Comparison of ENCODE assay signal across 28 cellular contexts in the genomic region with DNA sequence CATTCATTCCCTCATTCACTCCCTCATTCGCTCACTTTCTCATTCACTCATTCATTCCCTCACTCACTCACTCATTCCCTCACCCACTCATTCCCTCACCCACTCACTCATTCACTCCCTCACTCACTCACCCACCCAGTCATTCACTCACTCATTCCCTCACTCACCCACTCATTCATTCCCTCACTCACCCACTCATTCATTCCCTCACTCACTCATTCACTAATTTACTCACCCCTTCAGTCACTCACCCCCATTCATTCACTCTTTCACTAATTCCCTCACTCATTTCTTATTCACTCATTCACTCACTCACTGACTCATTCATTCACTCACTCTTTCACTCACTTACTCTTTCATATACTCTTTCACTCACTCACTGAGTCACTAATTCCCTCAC.
"Had no signal": no experiment of that assay in that cellular context is flagged by ENCODE, and none has a peak within 500 bp of the region (broad histone marks: within the 10 kb centered on the region; RNA-seq: fewer than 3 reads in every experiment).

No MANE protein-coding gene starts in this region.

- H3K4me1 Mint-ChIP-seq: endodermal cell; naive B cell; naive thymus-derived CD8-positive, alpha-beta T cell had no signal

- H3K79me2 ChIP-seq: hepatocyte had no signal

- FAIRE-seq: endometrium, islet of Langerhans, keratinocyte had no signal

- DNase-seq: colonic mucosa; cortex of kidney; effector CD8-positive, alpha-beta T cell; effector memory CD8-positive, alpha-beta T cell; endodermal cell; erythroblast; esophagus squamous epithelium; foreskin fibroblast; foreskin melanocyte; gastrocnemius medialis; heart left ventricle; hypothalamus; left cardiac atrium; left lung; left ventricle myocardium superior; lower lobe of right lung; mesenchymal stem cell; mucosa of descending colon; naive B cell; naive thymus-derived CD8-positive, alpha-beta T cell had no signal

- H3K9me3 Mint-ChIP-seq: dendritic cell treated with granulocyte-macrophage colony-stimulating factor and Interleukin-4, amounts not matched to agents 40 ng/mL and 50 ng/mL, for 4 days; effector memory CD8-positive, alpha-beta T cell; mesothelial cell of epicardium had no signal

- H3K36me3 Mint-ChIP-seq: mesothelial cell of epicardium; naive B cell; naive thymus-derived CD8-positive, alpha-beta T cell had no signal

- H3K9me3 ChIP-seq: colonic mucosa, esophagus squamous epithelium, gastrocnemius medialis, heart left ventricle, left lung, lower lobe of right lung, mucosa of descending colon had no signal

- H3K4me3 Mint-ChIP-seq: dendritic cell treated with granulocyte-macrophage colony-stimulating factor and Interleukin-4, amounts not matched to agents 40 ng/mL and 50 ng/mL, for 4 days; effector memory CD8-positive, alpha-beta T cell; endodermal cell; mesothelial cell of epicardium; naive B cell; naive thymus-derived CD8-positive, alpha-beta T cell had no signal

- H3K36me3 ChIP-seq: colonic mucosa, esophagus squamous epithelium, gastrocnemius medialis, heart left ventricle, left lung, lower lobe of right lung had no signal

- H3K27ac ChIP-seq: colonic mucosa, epithelial cell of prostate, esophagus squamous epithelium, gastrocnemius medialis, hepatocyte, left lung, lower lobe of right lung had no signal

- H3K27ac Mint-ChIP-seq: dendritic cell treated with granulocyte-macrophage colony-stimulating factor and Interleukin-4, amounts not matched to agents 40 ng/mL and 50 ng/mL, for 4 days; effector memory CD8-positive, alpha-beta T cell; endodermal cell; mesothelial cell of epicardium; naive B cell; naive thymus-derived CD8-positive, alpha-beta T cell had no signal

- H2AFZ ChIP-seq: hepatocyte had no signal

- H3K4me3 ChIP-seq: colonic mucosa, esophagus squamous epithelium, gastrocnemius medialis, heart left ventricle, hepatocyte, left lung, lower lobe of right lung, mucosa of descending colon had no signal

- H3K4me1 ChIP-seq: colonic mucosa, esophagus squamous epithelium, gastrocnemius medialis, lower lobe of right lung had no signal

- H3K4me2 ChIP-seq: hepatocyte had no signal

- ATAC-seq: effector memory CD8-positive, alpha-beta T cell; esophagus mucosa; gastrocnemius medialis; left lung; lower lobe of right lung; mucosa of descending colon; naive thymus-derived CD8-positive, alpha-beta T cell had no signal

- H3K27me3 ChIP-seq: colonic mucosa, hepatocyte had no signal
